1 cellular context compared by ENCODE assay signal in the genomic region with DNA sequence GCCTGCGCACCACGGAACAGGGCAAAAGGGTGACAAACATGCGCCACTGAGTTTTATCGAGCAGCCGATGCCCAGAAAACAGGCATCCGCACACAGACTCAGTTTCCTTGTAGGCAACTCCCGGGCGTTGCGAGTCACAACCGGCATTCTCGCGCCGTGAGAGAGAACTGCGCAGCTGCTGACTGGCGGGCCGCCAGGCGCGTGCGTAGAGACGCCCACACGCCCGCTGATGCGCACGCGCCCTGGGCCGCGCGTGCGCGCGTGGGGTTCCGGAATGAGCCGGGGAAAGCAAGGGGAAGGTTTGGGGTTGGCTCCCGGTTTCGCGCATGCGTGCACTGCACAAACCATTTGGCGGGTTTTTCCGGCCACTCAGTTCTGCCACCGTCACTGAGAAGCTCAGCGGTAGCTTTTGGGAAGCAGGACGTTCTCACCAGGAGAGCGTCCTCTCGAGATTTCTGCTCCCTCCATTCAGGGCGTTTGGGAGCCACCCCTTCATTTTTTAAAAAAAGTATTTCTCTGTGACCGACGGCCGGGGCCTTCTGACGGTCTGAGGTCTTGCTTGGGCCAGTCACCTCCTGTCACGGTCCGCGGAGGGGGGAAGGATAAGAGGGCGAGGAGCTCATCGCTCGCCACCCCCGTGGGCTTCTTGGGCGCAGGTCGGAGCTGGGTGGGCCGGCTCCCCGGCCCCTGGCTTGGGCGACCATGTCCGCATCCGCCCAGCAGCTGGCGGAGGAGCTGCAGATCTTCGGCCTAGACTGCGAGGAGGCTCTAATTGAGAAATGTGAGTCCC.
TF ChIP-seq lines count a peak whose summit lies in the region.

A gene with protein sequence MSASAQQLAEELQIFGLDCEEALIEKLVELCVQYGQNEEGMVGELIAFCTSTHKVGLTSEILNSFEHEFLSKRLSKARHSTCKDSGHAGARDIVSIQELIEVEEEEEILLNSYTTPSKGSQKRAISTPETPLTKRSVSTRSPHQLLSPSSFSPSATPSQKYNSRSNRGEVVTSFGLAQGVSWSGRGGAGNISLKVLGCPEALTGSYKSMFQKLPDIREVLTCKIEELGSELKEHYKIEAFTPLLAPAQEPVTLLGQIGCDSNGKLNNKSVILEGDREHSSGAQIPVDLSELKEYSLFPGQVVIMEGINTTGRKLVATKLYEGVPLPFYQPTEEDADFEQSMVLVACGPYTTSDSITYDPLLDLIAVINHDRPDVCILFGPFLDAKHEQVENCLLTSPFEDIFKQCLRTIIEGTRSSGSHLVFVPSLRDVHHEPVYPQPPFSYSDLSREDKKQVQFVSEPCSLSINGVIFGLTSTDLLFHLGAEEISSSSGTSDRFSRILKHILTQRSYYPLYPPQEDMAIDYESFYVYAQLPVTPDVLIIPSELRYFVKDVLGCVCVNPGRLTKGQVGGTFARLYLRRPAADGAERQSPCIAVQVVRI (plus strand): TSS at position 372 of the 790 bp plus-strand sequence. CDS start 331 bp downstream, at position 703.

TF ChIP-seq in HepG2, 621 proteins besides CTCF, POLR2A, EP300 and RAD21 (continued from another document and continues in another):
- TF ChIP-seq ZNF44 (CRISPR knock-in tag; IDR thresholded peaks at IDR 0.05) (peak; percentile 66; the same call in 1 of the 2 replicates), MLX (CRISPR knock-in tag; IDR thresholded peaks at IDR 0.05) (no peak), ZNF513 (CRISPR knock-in tag; conservative IDR thresholded peaks at IDR 0.05) (no peak), ZSCAN9 (CRISPR knock-in tag; IDR thresholded peaks at IDR 0.05; ENCODE audit: borderline replicate concordance) (peak; percentile 31; the same call in 1 of the 2 replicates), HDAC6 (IDR thresholded peaks at IDR 0.05; ENCODE audit: low read depth, low read length) (no peak), IKZF1 (IDR thresholded peaks at IDR 0.05) (no peak), KDM5B (CRISPR knock-in tag; IDR thresholded peaks at IDR 0.05; ENCODE audit: borderline replicate concordance) (peak; percentile 78; the same call in 1 of the 2 replicates), ZNF687 (CRISPR knock-in tag; IDR thresholded peaks at IDR 0.05) (peak; percentile 89), HOXD1 (CRISPR knock-in tag; IDR thresholded peaks at IDR 0.05) (no peak), ZNF280D (CRISPR knock-in tag; IDR thresholded peaks at IDR 0.05) (0 out of 2 replicates have a peak, but pooled peaks have one; percentile 4), MAFF (IDR thresholded peaks at IDR 0.05; ENCODE audit: low read depth, low read length) (no peak), REL (CRISPR knock-in tag; conservative IDR thresholded peaks at IDR 0.05) (no peak; the same call in 1 of the 2 replicates), ZNF232 (CRISPR knock-in tag; IDR thresholded peaks at IDR 0.05; ENCODE audit: borderline replicate concordance) (no peak), HOXA9 (CRISPR knock-in tag; IDR thresholded peaks at IDR 0.05; ENCODE audit: borderline replicate concordance) (no peak), ZKSCAN5 (CRISPR knock-in tag; IDR thresholded peaks at IDR 0.05) (no peak), NR2C2 (CRISPR knock-in tag; IDR thresholded peaks at IDR 0.05; ENCODE audit: borderline replicate concordance) (0 out of 2 replicates have a peak, but pooled peaks have one; percentile 29), ZNF136 (CRISPR knock-in tag; IDR thresholded peaks at IDR 0.05; ENCODE audit: low read depth) (0 out of 2 replicates have a peak, but pooled peaks have one; percentile 71), TMF1 (CRISPR knock-in tag; IDR thresholded peaks at IDR 0.05; ENCODE audit: low read depth) (0 out of 2 replicates have a peak, but pooled peaks have one; percentile 49), KDM1A (CRISPR knock-in tag; IDR thresholded peaks at IDR 0.05) (no peak), PHF21A (CRISPR knock-in tag; IDR thresholded peaks at IDR 0.05) (peak; percentile 71; the same call in 1 of the 2 replicates), ZNF772 (CRISPR knock-in tag; IDR thresholded peaks at IDR 0.05) (no peak), ZNF253 (CRISPR knock-in tag; IDR thresholded peaks at IDR 0.05; ENCODE audit: borderline replicate concordance) (no peak), ZC3H13 (CRISPR knock-in tag; IDR thresholded peaks at IDR 0.05) (0 out of 2 replicates have a peak, but pooled peaks have one; percentile 55), FOXA3 (CRISPR knock-in tag; IDR thresholded peaks at IDR 0.05) (no peak), ZBTB7A (CRISPR knock-in tag; IDR thresholded peaks at IDR 0.05) (no peak), IRF1 (CRISPR knock-in tag; IDR thresholded peaks at IDR 0.05; ENCODE audit: low read depth) (no peak), ZNF784 (CRISPR knock-in tag; IDR thresholded peaks at IDR 0.05; ENCODE audit: borderline replicate concordance) (peak; percentile 61; the same call in 1 of the 2 replicates), SNAPC2 (CRISPR knock-in tag; IDR thresholded peaks at IDR 0.05) (no peak), ZNF550 (CRISPR knock-in tag; IDR thresholded peaks at IDR 0.05; ENCODE audit: borderline replicate concordance) (no peak)
- TF ChIP-seq, protein P1, sequence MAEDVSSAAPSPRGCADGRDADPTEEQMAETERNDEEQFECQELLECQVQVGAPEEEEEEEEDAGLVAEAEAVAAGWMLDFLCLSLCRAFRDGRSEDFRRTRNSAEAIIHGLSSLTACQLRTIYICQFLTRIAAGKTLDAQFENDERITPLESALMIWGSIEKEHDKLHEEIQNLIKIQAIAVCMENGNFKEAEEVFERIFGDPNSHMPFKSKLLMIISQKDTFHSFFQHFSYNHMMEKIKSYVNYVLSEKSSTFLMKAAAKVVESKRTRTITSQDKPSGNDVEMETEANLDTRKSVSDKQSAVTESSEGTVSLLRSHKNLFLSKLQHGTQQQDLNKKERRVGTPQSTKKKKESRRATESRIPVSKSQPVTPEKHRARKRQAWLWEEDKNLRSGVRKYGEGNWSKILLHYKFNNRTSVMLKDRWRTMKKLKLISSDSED (CRISPR knock-in tag; IDR thresholded peaks at IDR 0.05): no peak
